4 cellular contexts compared by ENCODE assay signal in the genomic region with DNA sequence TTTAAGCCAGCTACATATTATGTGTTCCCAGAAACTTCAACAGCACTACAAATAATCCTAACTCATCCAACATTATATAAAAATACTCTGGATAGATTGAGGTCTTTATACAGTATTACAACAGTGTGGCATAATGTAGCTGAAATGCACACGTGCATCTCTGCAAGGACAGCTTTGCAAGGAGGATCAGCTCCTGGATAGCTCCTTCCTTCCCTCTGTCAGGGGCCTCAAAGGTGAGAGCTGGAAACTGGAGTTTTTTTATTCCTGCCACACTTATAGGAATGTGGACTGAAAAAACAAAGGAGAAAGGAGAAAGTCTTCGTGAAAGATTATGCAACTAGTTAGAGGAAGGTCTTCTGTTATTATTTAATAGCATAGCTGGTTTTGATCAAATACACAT.
A peak's percentile ranks its signal among the peaks of the same experiment; 100 is the strongest.
TF ChIP-seq lines count a peak whose summit lies in the region.

No MANE protein-coding gene starts in this region.

TF ChIP-seq in SK-N-SH, 30 proteins besides CTCF, POLR2A, EP300 and RAD21:
- TF ChIP-seq EZH2phosphoT487 (IDR thresholded peaks at IDR 0.05; ENCODE audit: borderline replicate concordance, low read depth), result no peak
- TF ChIP-seq REST (IDR thresholded peaks at IDR 0.05; ENCODE audit: low read depth, low read length), result peak; percentile 34; the same call in 1 of the 2 replicates
- no peak for TF ChIP-seq MEF2A (IDR thresholded peaks at IDR 0.05; ENCODE audit: borderline replicate concordance, low read depth)
- TF ChIP-seq RFX5 (IDR thresholded peaks at IDR 0.05; ENCODE audit: low read length), result no peak
TF ChIP-seq in SK-N-SH: peak in this region for 1.

TF ChIP-seq in SK-N-SH treated with all-trans-retinoic acid at 6 μM for 48 hours, 23 proteins besides CTCF, POLR2A, EP300 and RAD21 (continues in another document):
- TF ChIP-seq RARB (CRISPR knock-in tag; IDR thresholded peaks at IDR 0.05), result no peak
- no peak for TF ChIP-seq BACH2 (CRISPR knock-in tag; IDR thresholded peaks at IDR 0.05; ENCODE audit: borderline replicate concordance)
- TF ChIP-seq, protein P1, sequence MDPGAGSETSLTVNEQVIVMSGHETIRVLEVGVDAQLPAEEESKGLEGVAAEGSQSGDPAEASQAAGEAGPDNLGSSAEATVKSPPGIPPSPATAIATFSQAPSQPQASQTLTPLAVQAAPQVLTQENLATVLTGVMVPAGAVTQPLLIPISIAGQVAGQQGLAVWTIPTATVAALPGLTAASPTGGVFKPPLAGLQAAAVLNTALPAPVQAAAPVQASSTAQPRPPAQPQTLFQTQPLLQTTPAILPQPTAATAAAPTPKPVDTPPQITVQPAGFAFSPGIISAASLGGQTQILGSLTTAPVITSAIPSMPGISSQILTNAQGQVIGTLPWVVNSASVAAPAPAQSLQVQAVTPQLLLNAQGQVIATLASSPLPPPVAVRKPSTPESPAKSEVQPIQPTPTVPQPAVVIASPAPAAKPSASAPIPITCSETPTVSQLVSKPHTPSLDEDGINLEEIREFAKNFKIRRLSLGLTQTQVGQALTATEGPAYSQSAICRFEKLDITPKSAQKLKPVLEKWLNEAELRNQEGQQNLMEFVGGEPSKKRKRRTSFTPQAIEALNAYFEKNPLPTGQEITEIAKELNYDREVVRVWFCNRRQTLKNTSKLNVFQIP (CRISPR knock-in tag; IDR thresholded peaks at IDR 0.05; ENCODE audit: borderline replicate concordance, low read depth), result no peak
- no peak for TF ChIP-seq PATZ1 (CRISPR knock-in tag; IDR thresholded peaks at IDR 0.05; ENCODE audit: borderline replicate concordance)
- TF ChIP-seq, protein P2, sequence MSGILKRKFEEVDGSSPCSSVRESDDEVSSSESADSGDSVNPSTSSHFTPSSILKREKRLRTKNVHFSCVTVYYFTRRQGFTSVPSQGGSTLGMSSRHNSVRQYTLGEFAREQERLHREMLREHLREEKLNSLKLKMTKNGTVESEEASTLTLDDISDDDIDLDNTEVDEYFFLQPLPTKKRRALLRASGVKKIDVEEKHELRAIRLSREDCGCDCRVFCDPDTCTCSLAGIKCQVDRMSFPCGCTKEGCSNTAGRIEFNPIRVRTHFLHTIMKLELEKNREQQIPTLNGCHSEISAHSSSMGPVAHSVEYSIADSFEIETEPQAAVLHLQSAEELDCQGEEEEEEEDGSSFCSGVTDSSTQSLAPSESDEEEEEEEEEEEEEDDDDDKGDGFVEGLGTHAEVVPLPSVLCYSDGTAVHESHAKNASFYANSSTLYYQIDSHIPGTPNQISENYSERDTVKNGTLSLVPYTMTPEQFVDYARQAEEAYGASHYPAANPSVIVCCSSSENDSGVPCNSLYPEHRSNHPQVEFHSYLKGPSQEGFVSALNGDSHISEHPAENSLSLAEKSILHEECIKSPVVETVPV (CRISPR knock-in tag; IDR thresholded peaks at IDR 0.05), result no peak
- TF ChIP-seq ISL1 (CRISPR knock-in tag; IDR thresholded peaks at IDR 0.05), result no peak
- TF ChIP-seq ZNF565 (CRISPR knock-in tag; conservative IDR thresholded peaks at IDR 0.05; ENCODE audit: low read depth), result no peak
- TF ChIP-seq TOX (CRISPR knock-in tag; IDR thresholded peaks at IDR 0.05; ENCODE audit: borderline replicate concordance), result no peak
- no peak for TF ChIP-seq TCF4 (CRISPR knock-in tag; IDR thresholded peaks at IDR 0.05; ENCODE audit: borderline replicate concordance)
- TF ChIP-seq ZC3H10 (CRISPR knock-in tag; IDR thresholded peaks at IDR 0.05), result no peak
- TF ChIP-seq ARNTL (CRISPR knock-in tag; IDR thresholded peaks at IDR 0.05; ENCODE audit: borderline replicate concordance, low read depth), result no peak
- TF ChIP-seq ESRRG (CRISPR knock-in tag; IDR thresholded peaks at IDR 0.05), result no peak

TF ChIP-seq in Ishikawa, 13 proteins besides CTCF, POLR2A, EP300 and RAD21:
- TF ChIP-seq REST (IDR thresholded peaks at IDR 0.05; ENCODE audit: low read depth), result peak; percentile 72
- TF ChIP-seq, protein P3, sequence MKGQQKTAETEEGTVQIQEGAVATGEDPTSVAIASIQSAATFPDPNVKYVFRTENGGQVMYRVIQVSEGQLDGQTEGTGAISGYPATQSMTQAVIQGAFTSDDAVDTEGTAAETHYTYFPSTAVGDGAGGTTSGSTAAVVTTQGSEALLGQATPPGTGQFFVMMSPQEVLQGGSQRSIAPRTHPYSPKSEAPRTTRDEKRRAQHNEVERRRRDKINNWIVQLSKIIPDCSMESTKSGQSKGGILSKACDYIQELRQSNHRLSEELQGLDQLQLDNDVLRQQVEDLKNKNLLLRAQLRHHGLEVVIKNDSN (IDR thresholded peaks at IDR 0.05), result no peak

TF ChIP-seq in H1, 55 proteins besides CTCF, POLR2A, EP300 and RAD21:
- no peak for TF ChIP-seq POU5F1 (IDR thresholded peaks at IDR 0.05; ENCODE audit: low read depth, low read length)
- no peak for TF ChIP-seq SRF (IDR thresholded peaks at IDR 0.05; ENCODE audit: low read depth, low read length)
- no peak for TF ChIP-seq JUND (IDR thresholded peaks at IDR 0.05; ENCODE audit: low read length)
- TF ChIP-seq HDAC6 (IDR thresholded peaks at IDR 0.05; ENCODE audit: low read depth, low read length), result no peak
- no peak for TF ChIP-seq BCL11A (IDR thresholded peaks at IDR 0.05; ENCODE audit: low read depth in 2 of 2, low read length in 2 of 2)
- TF ChIP-seq GABPA (IDR thresholded peaks at IDR 0.05; ENCODE audit: borderline replicate concordance, insufficient read depth, low read length), result no peak
- TF ChIP-seq RXRA (IDR thresholded peaks at IDR 0.05; ENCODE audit: insufficient read depth, low read depth, low read length), result no peak
- no peak for TF ChIP-seq BACH1 (IDR thresholded peaks at IDR 0.05; ENCODE audit: low read length)
- no peak for TF ChIP-seq SAP30 (IDR thresholded peaks at IDR 0.05; ENCODE audit: insufficient read depth, insufficient replicate concordance, low read length)
- no peak for TF ChIP-seq MAX (IDR thresholded peaks at IDR 0.05)
- TF ChIP-seq E2F6 (IDR thresholded peaks at IDR 0.05), result no peak
- TF ChIP-seq SUZ12 (IDR thresholded peaks at IDR 0.05; ENCODE audit: low read length), result no peak
- TF ChIP-seq NANOG (IDR thresholded peaks at IDR 0.05; ENCODE audit: insufficient read depth, low read depth, low read length, poor library complexity, severe bottlenecking), result no peak
- no peak for TF ChIP-seq EZH2 (IDR thresholded peaks at IDR 0.05; ENCODE audit: low read depth, low read length, severe bottlenecking)
- TF ChIP-seq, protein P4, sequence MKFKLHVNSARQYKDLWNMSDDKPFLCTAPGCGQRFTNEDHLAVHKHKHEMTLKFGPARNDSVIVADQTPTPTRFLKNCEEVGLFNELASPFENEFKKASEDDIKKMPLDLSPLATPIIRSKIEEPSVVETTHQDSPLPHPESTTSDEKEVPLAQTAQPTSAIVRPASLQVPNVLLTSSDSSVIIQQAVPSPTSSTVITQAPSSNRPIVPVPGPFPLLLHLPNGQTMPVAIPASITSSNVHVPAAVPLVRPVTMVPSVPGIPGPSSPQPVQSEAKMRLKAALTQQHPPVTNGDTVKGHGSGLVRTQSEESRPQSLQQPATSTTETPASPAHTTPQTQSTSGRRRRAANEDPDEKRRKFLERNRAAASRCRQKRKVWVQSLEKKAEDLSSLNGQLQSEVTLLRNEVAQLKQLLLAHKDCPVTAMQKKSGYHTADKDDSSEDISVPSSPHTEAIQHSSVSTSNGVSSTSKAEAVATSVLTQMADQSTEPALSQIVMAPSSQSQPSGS (IDR thresholded peaks at IDR 0.05; ENCODE audit: low read length), result no peak
- no peak for TF ChIP-seq CBX5 (IDR thresholded peaks at IDR 0.05; ENCODE audit: low read depth, low read length)
- no peak for TF ChIP-seq ASH2L (IDR thresholded peaks at IDR 0.05; ENCODE audit: low read length)
